ENCODE assay signal across 17 cellular contexts in genomic region chr1:5941671-5942070, GRCh38. TPM values are rescaled to one million over a fixed set of nuclear protein-coding genes. Genes with fewer than 3 reads are reported as not detected.
DNase-seq lines count a peak whose midpoint lies in the region; TF ChIP-seq lines count a peak whose summit lies in the region.
"Had no signal": no experiment of that assay in that cellular context is flagged by ENCODE, and none has a peak within 500 bp of the region (broad histone marks: within the 10 kb centered on the region; RNA-seq: fewer than 3 reads in every experiment).

No MANE protein-coding gene starts in this region.

- no peaks in the 10 kb centered on the region for H3K9me3 Mint-ChIP-seq in CD4-positive, alpha-beta memory T cell
- H3K9me3 Mint-ChIP-seq: CD8-positive, alpha-beta T cell had no signal

- 90 to 93% methylated on average over 7 of the region's 7 CpGs for WGBS in testis, 2 donors

- H3K4me1 ChIP-seq in testis (no peaks in the 10 kb centered on the region), colonic mucosa (no peaks in the 10 kb centered on the region)
- no peaks in the 10 kb centered on the region for H3K4me1 ChIP-seq in CD4-positive, alpha-beta memory T cell (ENCODE audit: insufficient read depth, low read length)
- H3K4me1 ChIP-seq: A549, BE2C had no signal

- CTCF ChIA-PET in CD4-positive, alpha-beta memory T cell (lab: Charles Lee; ENCODE audit: partially characterized antibody): no interaction called here

- H3K9me3 ChIP-seq in testis (no peaks in the 10 kb centered on the region), colonic mucosa (no peaks in the 10 kb centered on the region)
- no peaks in the 10 kb centered on the region for H3K9me3 ChIP-seq in CD4-positive, alpha-beta memory T cell (ENCODE audit: control insufficient read depth in 1 of 2, low read length in 2 of 2)
- H3K9me3 ChIP-seq: A549, BE2C had no signal

- H3K4me1 Mint-ChIP-seq in CD4-positive, alpha-beta memory T cell: peaks cover 0 to 4% (median under 1%) of the 10 kb centered on the region in 4 donors

- H3K27me3 ChIP-seq in testis: no peaks in the 10 kb centered on the region
- H3K27me3 ChIP-seq in colonic mucosa: no peaks in the 10 kb centered on the region
- no peaks in the 10 kb centered on the region for H3K27me3 ChIP-seq in CD4-positive, alpha-beta memory T cell (ENCODE audit: insufficient read depth, low read length)
- H3K27me3 ChIP-seq: BE2C had no signal

- H3K27ac ChIP-seq in testis: no peak overlapping the region
- no peak overlapping the region for H3K27ac ChIP-seq in colonic mucosa
- no peak overlapping the region for H3K27ac ChIP-seq in CD4-positive, alpha-beta memory T cell (ENCODE audit: low read depth, low read length)
- H3K27ac ChIP-seq: A549, C4-2B had no signal

- TF ChIP-seq POLR2A in testis (IDR thresholded peaks at IDR 0.05): no peak

- no peak overlapping the region for H3K4me3 Mint-ChIP-seq in CD4-positive, alpha-beta memory T cell
- H3K4me3 Mint-ChIP-seq: CD8-positive, alpha-beta T cell; GM23338 had no signal

- no peak overlapping the region for H3K9ac ChIP-seq in colonic mucosa (ENCODE audit: low read depth in 2 of 2, low read length in 2 of 2)

- POLR2A ChIA-PET in CD4-positive, alpha-beta memory T cell (lab: Charles Lee; ENCODE audit: partially characterized antibody): no interaction called here

- H3K36me3 ChIP-seq in testis (ENCODE audit: low read depth, missing control alignments) (no peaks in the 10 kb centered on the region), colonic mucosa (no peaks in the 10 kb centered on the region)
- no peaks in the 10 kb centered on the region for H3K36me3 ChIP-seq in CD4-positive, alpha-beta memory T cell (ENCODE audit: insufficient read depth, low read length)
- H3K36me3 ChIP-seq: BE2C had no signal

- no peaks in the 10 kb centered on the region for H3K27me3 Mint-ChIP-seq in CD4-positive, alpha-beta memory T cell

- intact Hi-C loops in testis (cut with DNase I; ENCODE audit: low total_unique reads) (no loop called here), colonic mucosa (cut with DNase I) (no loop called here)
- intact Hi-C loops in CD4-positive, alpha-beta memory T cell (cut with micrococcal nuclease): no loop called here

- H3K4me3 ChIP-seq in testis: no peak overlapping the region
- H3K4me3 ChIP-seq in colonic mucosa: no peak overlapping the region
- H3K4me3 ChIP-seq in CD4-positive, alpha-beta memory T cell (ENCODE audit: low read length in 2 of 2): no peak overlapping the region
- H3K4me3 ChIP-seq: A549, GM23338 had no signal

- peak overlapping the region in 1 of 7 donors; percentile 22 for H3K27ac Mint-ChIP-seq in CD4-positive, alpha-beta memory T cell
- H3K27ac Mint-ChIP-seq: CD8-positive, alpha-beta T cell; GM23338 had no signal

- peaks cover 12 to 16% of the 10 kb centered on the region in 2 donors for H3K36me3 Mint-ChIP-seq in CD4-positive, alpha-beta memory T cell

- DNase-seq in activated CD8-positive, alpha-beta memory T cell treated with anti-CD3 and anti-CD28 coated beads, Interleukin-2, amount 50 U/mL, for 48 hours: peak; percentile 17
- DNase-seq in activated CD8-positive, alpha-beta memory T cell treated with anti-CD3 and anti-CD28 coated beads for 24 hours: no peak
- DNase-seq in mesenteric fat pad (ENCODE audit: low spot score) (peak; percentile 67), testis (peak; percentile 8), 8988T (no peak), colonic mucosa (no peak)
- DNase-seq in CD4-positive, alpha-beta memory T cell: no peak
- DNase-seq: BE2C, COR-L47, DMS153, DMS79 treated with DMSO at 0.1 percent for 48 hours, EL, H7 had no signal

- TF ChIP-seq CTCF in testis (IDR thresholded peaks at IDR 0.05) (no peak), colonic mucosa (IDR thresholded peaks at IDR 0.05) (no peak)

RNA-seq across cellular contexts. Expression of gene NPHP4, which starts 50.6 kb away (rescaled TPM):
- 37.6 TPM for total RNA-seq in mesenteric fat pad
- total RNA-seq in testis: 10 to 100 TPM; 49.4 to 65.9 TPM
- polyA plus RNA-seq in testis (ENCODE audit: insufficient read depth, low read depth, low replicate concordance): 26.3 TPM
- 10 to 100 TPM in 1 of 2 donors, 1 to 10 TPM in 1; 6.2 to 15.9 TPM for total RNA-seq in colonic mucosa
- total RNA-seq in CD4-positive, alpha-beta memory T cell: 1 to 10 TPM; 7.6 to 9.6 TPM
- polyA plus RNA-seq in CD4-positive, alpha-beta memory T cell: 1 to 10 TPM; 1.0 to 1.1 TPM

Comparison
In these comparisons a context has a peak if more than half of its experiments do, and no peak if none do; other contexts are left out.
1. DNase-seq: peak in activated CD8-positive, alpha-beta memory T cell treated with anti-CD3 and anti-CD28 coated beads, Interleukin-2, amount 50 U/mL, for 48 hours (single experiment), mesenteric fat pad (single experiment) and testis (single experiment); none in activated CD8-positive, alpha-beta memory T cell treated with anti-CD3 and anti-CD28 coated beads for 24 hours (single experiment), 8988T (single experiment), colonic mucosa (single experiment) and CD4-positive, alpha-beta memory T cell (0 of 5).